In genomic region chr16:88561485-88562369, GRCh38 we compare ENCODE assay signal across 8 cellular contexts. TPM values are rescaled to one million over a fixed set of nuclear protein-coding genes. Genes with fewer than 3 reads are reported as not detected.
DNase-seq lines count a peak whose midpoint lies in the region; ATAC-seq, FAIRE-seq and TF ChIP-seq lines count a peak whose summit lies in the region.

No MANE protein-coding gene starts in this region.

- intact Hi-C loops in posterior vena cava (cut with DNase I): no loop called here

- in situ Hi-C loops in ACHN (cut with HindIII; ENCODE audit: low pct_ligation_motif_present, low pct_unique_long_range_greater_than_20kb, low sequenced_read_pairs): no loop called here

- no peak for ATAC-seq in GM21717 (IDR thresholded peaks at IDR 0.05; ENCODE audit: unreplicated experiment)

- FAIRE-seq in frontal cortex (lab: Jason Lieb, UNC): no peak

- peak; percentile 74 for TF ChIP-seq CTCF in GM12874 (IDR thresholded peaks at IDR 0.05; ENCODE audit: insufficient read depth, low read depth, low read length)

- DNase-seq in ACHN (peak; percentile 62), OCI-M1 (lab: John Stamatoyannopoulos, UW) (peak; percentile 73), frontal cortex (ENCODE audit: low spot score in 2 of 2) (peak; percentile 76 to 80), pons (ENCODE audit: low spot score) (peak; percentile 41), posterior vena cava (ENCODE audit: low spot score) (no peak)
- DNase-seq in activated effector memory CD4-positive, alpha-beta T cell treated with Interleukin-2 at 50 U/mL for 16 hours: peak; percentile 31

RNA-seq across cellular contexts. Expression of gene ZC3H18, which starts 8.5 kb away (rescaled TPM):
- total RNA-seq in frontal cortex (13.9 TPM), posterior vena cava (10 to 100 TPM; 23.2 to 29.1 TPM)
